ENCODE assay signal across 1 cellular context in the genomic region with DNA sequence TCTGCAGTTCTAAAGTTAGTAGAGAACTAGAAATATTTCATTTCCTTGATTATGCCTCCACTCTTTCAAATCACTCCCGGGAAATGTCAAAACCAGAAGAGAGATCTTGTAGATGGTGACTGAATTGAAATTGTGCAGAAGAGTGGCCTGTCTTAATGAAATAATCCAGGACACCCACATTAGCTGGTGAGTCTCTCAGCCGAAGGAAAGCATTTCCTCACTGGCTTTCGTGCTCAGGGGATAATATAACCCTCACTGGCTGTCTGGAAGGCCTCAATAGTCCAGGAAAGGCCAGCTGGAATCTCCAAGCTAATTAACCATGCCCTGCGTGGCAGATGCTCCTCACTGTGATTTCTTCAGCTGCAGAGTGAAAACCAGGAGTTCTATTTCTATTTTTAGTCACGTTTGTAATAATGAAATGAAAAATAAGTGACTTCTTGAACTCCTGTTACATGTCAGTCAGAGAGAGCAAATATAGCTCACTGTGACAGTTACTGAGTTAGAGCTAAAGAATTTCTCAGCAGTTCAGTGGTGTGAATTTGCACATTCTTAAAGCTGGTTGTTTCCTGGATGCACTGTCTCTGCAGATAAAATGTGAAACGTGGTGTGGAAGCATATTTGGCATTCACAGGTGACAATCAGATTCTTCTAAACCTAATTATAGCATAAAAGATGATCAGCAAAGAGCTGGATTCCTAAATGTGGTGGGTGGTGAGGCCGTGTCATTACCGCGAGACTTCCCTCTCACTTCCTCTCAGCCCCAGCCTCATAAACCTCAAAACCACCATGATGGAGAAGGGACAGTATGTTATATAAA.
TF ChIP-seq lines count a peak whose summit lies in the region.

No MANE protein-coding gene starts in this region.

TF ChIP-seq in GM12878, 131 proteins besides CTCF, POLR2A, EP300 and RAD21 (continued from another document and continues in another):
- TF ChIP-seq, protein P1, sequence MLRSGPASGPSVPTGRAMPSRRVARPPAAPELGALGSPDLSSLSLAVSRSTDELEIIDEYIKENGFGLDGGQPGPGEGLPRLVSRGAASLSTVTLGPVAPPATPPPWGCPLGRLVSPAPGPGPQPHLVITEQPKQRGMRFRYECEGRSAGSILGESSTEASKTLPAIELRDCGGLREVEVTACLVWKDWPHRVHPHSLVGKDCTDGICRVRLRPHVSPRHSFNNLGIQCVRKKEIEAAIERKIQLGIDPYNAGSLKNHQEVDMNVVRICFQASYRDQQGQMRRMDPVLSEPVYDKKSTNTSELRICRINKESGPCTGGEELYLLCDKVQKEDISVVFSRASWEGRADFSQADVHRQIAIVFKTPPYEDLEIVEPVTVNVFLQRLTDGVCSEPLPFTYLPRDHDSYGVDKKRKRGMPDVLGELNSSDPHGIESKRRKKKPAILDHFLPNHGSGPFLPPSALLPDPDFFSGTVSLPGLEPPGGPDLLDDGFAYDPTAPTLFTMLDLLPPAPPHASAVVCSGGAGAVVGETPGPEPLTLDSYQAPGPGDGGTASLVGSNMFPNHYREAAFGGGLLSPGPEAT (IDR thresholded peaks at IDR 0.05; ENCODE audit: low read depth): 0 out of 2 replicates have a peak, but pooled peaks have one; percentile 34
- TF ChIP-seq PAX5 (IDR thresholded peaks at IDR 0.05; ENCODE audit: borderline replicate concordance, low read depth, low read length) (0 out of 2 replicates have a peak, but pooled peaks have one; percentile 27), CHD2 (IDR thresholded peaks at IDR 0.05; ENCODE audit: borderline replicate concordance, low read depth, low read length) (peak; percentile 39; the same call in 1 of the 2 replicates), SMAD1 (IDR thresholded peaks at IDR 0.05; ENCODE audit: low read depth, partially characterized antibody) (no peak), MEF2A (IDR thresholded peaks at IDR 0.05; ENCODE audit: insufficient read depth, low read depth, low read length) (peak; percentile 79), ZNF207 (IDR thresholded peaks at IDR 0.05; ENCODE audit: borderline replicate concordance) (no peak), NFIC (IDR thresholded peaks at IDR 0.05; ENCODE audit: low read depth, low read length) (peak; percentile 98), ZBED1 (IDR thresholded peaks at IDR 0.05; ENCODE audit: borderline replicate concordance) (peak; percentile 85), ETV6 (conservative IDR thresholded peaks at IDR 0.05 in 1 of 2, IDR thresholded peaks at IDR 0.05 in 1 of 2; ENCODE audit: borderline replicate concordance in 1 of 2, low read depth in 1 of 2) (peak in 1 of 2 experiments; percentile 90; a peak in 2 of 4 replicates), DPF2 (IDR thresholded peaks at IDR 0.05) (0 out of 2 replicates have a peak, but pooled peaks have one; percentile 40), JUNB (IDR thresholded peaks at IDR 0.05) (peak; percentile 77), EGR1 (IDR thresholded peaks at IDR 0.05; ENCODE audit: borderline replicate concordance in 1 of 2, low read depth in 2 of 2, low read length in 2 of 2) (peak in 1 of 2 experiments; percentile 43; a peak in 1 of 3 replicates), FOXM1 (IDR thresholded peaks at IDR 0.05; ENCODE audit: low read depth, low read length) (peak; percentile 91), CBX5 (IDR thresholded peaks at IDR 0.05; ENCODE audit: low read depth) (peak; percentile 59; the same call in 1 of the 2 replicates), MEF2B (IDR thresholded peaks at IDR 0.05; ENCODE audit: partially characterized antibody, poor library complexity, severe bottlenecking) (peak; percentile 56), TBL1XR1 (IDR thresholded peaks at IDR 0.05; ENCODE audit: low read depth, low read length) (peak; percentile 74; the same call in 1 of the 2 replicates), TCF3 (IDR thresholded peaks at IDR 0.05; ENCODE audit: borderline replicate concordance, insufficient read depth, low read depth, low read length) (0 out of 2 replicates have a peak, but pooled peaks have one; percentile 13), ZZZ3 (IDR thresholded peaks at IDR 0.05; ENCODE audit: control insufficient read depth, insufficient read length, low read depth) (no peak), MXI1 (IDR thresholded peaks at IDR 0.05; ENCODE audit: low read depth, low read length) (no peak), CREM (IDR thresholded peaks at IDR 0.05; ENCODE audit: low read depth) (peak; percentile 84), SP1 (IDR thresholded peaks at IDR 0.05; ENCODE audit: low read depth, low read length) (no peak), IKZF1 (conservative IDR thresholded peaks at IDR 0.05) (peak; percentile 55), POU2F2 (IDR thresholded peaks at IDR 0.05; ENCODE audit: borderline replicate concordance, low read depth, low read length) (no peak), ATF7 (IDR thresholded peaks at IDR 0.05; ENCODE audit: low read depth) (peak; percentile 42; the same call in 1 of the 2 replicates), GABPA (IDR thresholded peaks at IDR 0.05; ENCODE audit: low read depth) (peak; percentile 21; the same call in 1 of the 2 replicates)
- TF ChIP-seq, protein P2, sequence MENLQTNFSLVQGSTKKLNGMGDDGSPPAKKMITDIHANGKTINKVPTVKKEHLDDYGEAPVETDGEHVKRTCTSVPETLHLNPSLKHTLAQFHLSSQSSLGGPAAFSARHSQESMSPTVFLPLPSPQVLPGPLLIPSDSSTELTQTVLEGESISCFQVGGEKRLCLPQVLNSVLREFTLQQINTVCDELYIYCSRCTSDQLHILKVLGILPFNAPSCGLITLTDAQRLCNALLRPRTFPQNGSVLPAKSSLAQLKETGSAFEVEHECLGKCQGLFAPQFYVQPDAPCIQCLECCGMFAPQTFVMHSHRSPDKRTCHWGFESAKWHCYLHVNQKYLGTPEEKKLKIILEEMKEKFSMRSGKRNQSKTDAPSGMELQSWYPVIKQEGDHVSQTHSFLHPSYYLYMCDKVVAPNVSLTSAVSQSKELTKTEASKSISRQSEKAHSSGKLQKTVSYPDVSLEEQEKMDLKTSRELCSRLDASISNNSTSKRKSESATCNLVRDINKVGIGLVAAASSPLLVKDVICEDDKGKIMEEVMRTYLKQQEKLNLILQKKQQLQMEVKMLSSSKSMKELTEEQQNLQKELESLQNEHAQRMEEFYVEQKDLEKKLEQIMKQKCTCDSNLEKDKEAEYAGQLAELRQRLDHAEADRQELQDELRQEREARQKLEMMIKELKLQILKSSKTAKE (IDR thresholded peaks at IDR 0.05; ENCODE audit: low read depth, poor library complexity, severe bottlenecking): peak; percentile 41
- TF ChIP-seq, protein P3, sequence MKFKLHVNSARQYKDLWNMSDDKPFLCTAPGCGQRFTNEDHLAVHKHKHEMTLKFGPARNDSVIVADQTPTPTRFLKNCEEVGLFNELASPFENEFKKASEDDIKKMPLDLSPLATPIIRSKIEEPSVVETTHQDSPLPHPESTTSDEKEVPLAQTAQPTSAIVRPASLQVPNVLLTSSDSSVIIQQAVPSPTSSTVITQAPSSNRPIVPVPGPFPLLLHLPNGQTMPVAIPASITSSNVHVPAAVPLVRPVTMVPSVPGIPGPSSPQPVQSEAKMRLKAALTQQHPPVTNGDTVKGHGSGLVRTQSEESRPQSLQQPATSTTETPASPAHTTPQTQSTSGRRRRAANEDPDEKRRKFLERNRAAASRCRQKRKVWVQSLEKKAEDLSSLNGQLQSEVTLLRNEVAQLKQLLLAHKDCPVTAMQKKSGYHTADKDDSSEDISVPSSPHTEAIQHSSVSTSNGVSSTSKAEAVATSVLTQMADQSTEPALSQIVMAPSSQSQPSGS (IDR thresholded peaks at IDR 0.05; ENCODE audit: low read length): peak; percentile 87
- TF ChIP-seq, protein P4, sequence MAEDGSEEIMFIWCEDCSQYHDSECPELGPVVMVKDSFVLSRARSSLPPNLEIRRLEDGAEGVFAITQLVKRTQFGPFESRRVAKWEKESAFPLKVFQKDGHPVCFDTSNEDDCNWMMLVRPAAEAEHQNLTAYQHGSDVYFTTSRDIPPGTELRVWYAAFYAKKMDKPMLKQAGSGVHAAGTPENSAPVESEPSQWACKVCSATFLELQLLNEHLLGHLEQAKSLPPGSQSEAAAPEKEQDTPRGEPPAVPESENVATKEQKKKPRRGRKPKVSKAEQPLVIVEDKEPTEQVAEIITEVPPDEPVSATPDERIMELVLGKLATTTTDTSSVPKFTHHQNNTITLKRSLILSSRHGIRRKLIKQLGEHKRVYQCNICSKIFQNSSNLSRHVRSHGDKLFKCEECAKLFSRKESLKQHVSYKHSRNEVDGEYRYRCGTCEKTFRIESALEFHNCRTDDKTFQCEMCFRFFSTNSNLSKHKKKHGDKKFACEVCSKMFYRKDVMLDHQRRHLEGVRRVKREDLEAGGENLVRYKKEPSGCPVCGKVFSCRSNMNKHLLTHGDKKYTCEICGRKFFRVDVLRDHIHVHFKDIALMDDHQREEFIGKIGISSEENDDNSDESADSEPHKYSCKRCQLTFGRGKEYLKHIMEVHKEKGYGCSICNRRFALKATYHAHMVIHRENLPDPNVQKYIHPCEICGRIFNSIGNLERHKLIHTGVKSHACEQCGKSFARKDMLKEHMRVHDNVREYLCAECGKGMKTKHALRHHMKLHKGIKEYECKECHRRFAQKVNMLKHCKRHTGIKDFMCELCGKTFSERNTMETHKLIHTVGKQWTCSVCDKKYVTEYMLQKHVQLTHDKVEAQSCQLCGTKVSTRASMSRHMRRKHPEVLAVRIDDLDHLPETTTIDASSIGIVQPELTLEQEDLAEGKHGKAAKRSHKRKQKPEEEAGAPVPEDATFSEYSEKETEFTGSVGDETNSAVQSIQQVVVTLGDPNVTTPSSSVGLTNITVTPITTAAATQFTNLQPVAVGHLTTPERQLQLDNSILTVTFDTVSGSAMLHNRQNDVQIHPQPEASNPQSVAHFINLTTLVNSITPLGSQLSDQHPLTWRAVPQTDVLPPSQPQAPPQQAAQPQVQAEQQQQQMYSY (CRISPR knock-in tag; IDR thresholded peaks at IDR 0.05): no peak
- TF ChIP-seq, protein P5, sequence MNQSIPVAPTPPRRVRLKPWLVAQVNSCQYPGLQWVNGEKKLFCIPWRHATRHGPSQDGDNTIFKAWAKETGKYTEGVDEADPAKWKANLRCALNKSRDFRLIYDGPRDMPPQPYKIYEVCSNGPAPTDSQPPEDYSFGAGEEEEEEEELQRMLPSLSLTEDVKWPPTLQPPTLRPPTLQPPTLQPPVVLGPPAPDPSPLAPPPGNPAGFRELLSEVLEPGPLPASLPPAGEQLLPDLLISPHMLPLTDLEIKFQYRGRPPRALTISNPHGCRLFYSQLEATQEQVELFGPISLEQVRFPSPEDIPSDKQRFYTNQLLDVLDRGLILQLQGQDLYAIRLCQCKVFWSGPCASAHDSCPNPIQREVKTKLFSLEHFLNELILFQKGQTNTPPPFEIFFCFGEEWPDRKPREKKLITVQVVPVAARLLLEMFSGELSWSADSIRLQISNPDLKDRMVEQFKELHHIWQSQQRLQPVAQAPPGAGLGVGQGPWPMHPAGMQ (IDR thresholded peaks at IDR 0.05; ENCODE audit: borderline replicate concordance): peak; percentile 43; the same call in 1 of the 2 replicates
- TF ChIP-seq, protein P6, sequence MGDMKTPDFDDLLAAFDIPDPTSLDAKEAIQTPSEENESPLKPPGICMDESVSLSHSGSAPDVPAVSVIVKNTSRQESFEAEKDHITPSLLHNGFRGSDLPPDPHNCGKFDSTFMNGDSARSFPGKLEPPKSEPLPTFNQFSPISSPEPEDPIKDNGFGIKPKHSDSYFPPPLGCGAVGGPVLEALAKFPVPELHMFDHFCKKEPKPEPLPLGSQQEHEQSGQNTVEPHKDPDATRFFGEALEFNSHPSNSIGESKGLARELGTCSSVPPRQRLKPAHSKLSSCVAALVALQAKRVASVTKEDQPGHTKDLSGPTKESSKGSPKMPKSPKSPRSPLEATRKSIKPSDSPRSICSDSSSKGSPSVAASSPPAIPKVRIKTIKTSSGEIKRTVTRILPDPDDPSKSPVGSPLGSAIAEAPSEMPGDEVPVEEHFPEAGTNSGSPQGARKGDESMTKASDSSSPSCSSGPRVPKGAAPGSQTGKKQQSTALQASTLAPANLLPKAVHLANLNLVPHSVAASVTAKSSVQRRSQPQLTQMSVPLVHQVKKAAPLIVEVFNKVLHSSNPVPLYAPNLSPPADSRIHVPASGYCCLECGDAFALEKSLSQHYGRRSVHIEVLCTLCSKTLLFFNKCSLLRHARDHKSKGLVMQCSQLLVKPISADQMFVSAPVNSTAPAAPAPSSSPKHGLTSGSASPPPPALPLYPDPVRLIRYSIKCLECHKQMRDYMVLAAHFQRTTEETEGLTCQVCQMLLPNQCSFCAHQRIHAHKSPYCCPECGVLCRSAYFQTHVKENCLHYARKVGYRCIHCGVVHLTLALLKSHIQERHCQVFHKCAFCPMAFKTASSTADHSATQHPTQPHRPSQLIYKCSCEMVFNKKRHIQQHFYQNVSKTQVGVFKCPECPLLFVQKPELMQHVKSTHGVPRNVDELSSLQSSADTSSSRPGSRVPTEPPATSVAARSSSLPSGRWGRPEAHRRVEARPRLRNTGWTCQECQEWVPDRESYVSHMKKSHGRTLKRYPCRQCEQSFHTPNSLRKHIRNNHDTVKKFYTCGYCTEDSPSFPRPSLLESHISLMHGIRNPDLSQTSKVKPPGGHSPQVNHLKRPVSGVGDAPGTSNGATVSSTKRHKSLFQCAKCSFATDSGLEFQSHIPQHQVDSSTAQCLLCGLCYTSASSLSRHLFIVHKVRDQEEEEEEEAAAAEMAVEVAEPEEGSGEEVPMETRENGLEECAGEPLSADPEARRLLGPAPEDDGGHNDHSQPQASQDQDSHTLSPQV (IDR thresholded peaks at IDR 0.05): no peak
- TF ChIP-seq, protein P7, sequence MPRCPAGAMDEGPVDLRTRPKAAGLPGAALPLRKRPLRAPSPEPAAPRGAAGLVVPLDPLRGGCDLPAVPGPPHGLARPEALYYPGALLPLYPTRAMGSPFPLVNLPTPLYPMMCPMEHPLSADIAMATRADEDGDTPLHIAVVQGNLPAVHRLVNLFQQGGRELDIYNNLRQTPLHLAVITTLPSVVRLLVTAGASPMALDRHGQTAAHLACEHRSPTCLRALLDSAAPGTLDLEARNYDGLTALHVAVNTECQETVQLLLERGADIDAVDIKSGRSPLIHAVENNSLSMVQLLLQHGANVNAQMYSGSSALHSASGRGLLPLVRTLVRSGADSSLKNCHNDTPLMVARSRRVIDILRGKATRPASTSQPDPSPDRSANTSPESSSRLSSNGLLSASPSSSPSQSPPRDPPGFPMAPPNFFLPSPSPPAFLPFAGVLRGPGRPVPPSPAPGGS (IDR thresholded peaks at IDR 0.05; ENCODE audit: borderline replicate concordance, insufficient read depth, low read depth, low read length, poor library complexity, severe bottlenecking): peak; percentile 73
- TF ChIP-seq, protein P8, sequence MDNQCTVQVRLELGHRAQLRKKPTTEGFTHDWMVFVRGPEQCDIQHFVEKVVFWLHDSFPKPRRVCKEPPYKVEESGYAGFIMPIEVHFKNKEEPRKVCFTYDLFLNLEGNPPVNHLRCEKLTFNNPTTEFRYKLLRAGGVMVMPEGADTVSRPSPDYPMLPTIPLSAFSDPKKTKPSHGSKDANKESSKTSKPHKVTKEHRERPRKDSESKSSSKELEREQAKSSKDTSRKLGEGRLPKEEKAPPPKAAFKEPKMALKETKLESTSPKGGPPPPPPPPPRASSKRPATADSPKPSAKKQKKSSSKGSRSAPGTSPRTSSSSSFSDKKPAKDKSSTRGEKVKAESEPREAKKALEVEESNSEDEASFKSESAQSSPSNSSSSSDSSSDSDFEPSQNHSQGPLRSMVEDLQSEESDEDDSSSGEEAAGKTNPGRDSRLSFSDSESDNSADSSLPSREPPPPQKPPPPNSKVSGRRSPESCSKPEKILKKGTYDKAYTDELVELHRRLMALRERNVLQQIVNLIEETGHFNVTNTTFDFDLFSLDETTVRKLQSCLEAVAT (IDR thresholded peaks at IDR 0.05): peak; percentile 55; the same call in 1 of the 2 replicates
- TF ChIP-seq, protein P9, sequence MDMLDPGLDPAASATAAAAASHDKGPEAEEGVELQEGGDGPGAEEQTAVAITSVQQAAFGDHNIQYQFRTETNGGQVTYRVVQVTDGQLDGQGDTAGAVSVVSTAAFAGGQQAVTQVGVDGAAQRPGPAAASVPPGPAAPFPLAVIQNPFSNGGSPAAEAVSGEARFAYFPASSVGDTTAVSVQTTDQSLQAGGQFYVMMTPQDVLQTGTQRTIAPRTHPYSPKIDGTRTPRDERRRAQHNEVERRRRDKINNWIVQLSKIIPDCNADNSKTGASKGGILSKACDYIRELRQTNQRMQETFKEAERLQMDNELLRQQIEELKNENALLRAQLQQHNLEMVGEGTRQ (IDR thresholded peaks at IDR 0.05; ENCODE audit: borderline replicate concordance, low read depth, low read length): no peak
